In genomic region chr12:102571889-102572288, GRCh38 we compare ENCODE assay signal across 1 cellular context.
TF ChIP-seq lines count a peak whose summit lies in the region.

No MANE protein-coding gene starts in this region.

TF ChIP-seq in K562, 482 proteins besides CTCF, POLR2A, EP300 and RAD21 (continued from another document):
- TF ChIP-seq MGA (IDR thresholded peaks at IDR 0.05) (no peak), ZNF512 (tag; IDR thresholded peaks at IDR 0.05) (no peak), ZNF316 (IDR thresholded peaks at IDR 0.05) (peak; percentile 79), MAFF (IDR thresholded peaks at IDR 0.05; ENCODE audit: low read length) (peak; percentile 24; the same call in 1 of the 2 replicates), ELF1 (tag; IDR thresholded peaks at IDR 0.05) (no peak), NFXL1 (CRISPR knock-in tag; IDR thresholded peaks at IDR 0.05) (no peak), BRF1 (IDR thresholded peaks at IDR 0.05; ENCODE audit: borderline replicate concordance, extremely low read depth, insufficient read length) (no peak), KAT2B (IDR thresholded peaks at IDR 0.05; ENCODE audit: low read depth, low read length) (no peak), C11orf30 (IDR thresholded peaks at IDR 0.05; ENCODE audit: low read depth) (peak; percentile 69), MLLT1 (IDR thresholded peaks at IDR 0.05) (peak in 1 of 2 experiments; percentile 31; a peak in 1 of 4 replicates), MAFG (tag; conservative IDR thresholded peaks at IDR 0.05) (peak; percentile 74), KLF16 (IDR thresholded peaks at IDR 0.05) (no peak)
